Comparison of ENCODE assay signal across 1 cellular context in genomic region chr2:61017003-61017555, GRCh38.
A peak's percentile ranks its signal among the peaks of the same experiment; 100 is the strongest.
TF ChIP-seq lines count a peak whose summit lies in the region.

No MANE protein-coding gene starts in this region.

TF ChIP-seq in HepG2, 621 proteins besides CTCF, POLR2A, EP300 and RAD21 (continued from another document and continues in another):
- TF ChIP-seq HNF1A (IDR thresholded peaks at IDR 0.05; ENCODE audit: low read depth) (no peak), HNF1A (CRISPR knock-in tag; IDR thresholded peaks at IDR 0.05; ENCODE audit: borderline replicate concordance) (peak; percentile 66), ZNF766 (CRISPR knock-in tag; IDR thresholded peaks at IDR 0.05; ENCODE audit: borderline replicate concordance) (no peak), NFYB (CRISPR knock-in tag; IDR thresholded peaks at IDR 0.05) (no peak; the same call in 1 of the 2 replicates), ZC3H4 (CRISPR knock-in tag; IDR thresholded peaks at IDR 0.05; ENCODE audit: borderline replicate concordance) (no peak; the same call in 1 of the 2 replicates), HNRNPL (IDR thresholded peaks at IDR 0.05; ENCODE audit: low read depth, low read length) (no peak), ZNF503 (CRISPR knock-in tag; IDR thresholded peaks at IDR 0.05) (no peak), NFKBIZ (CRISPR knock-in tag; IDR thresholded peaks at IDR 0.05) (no peak), TBX2 (CRISPR knock-in tag; IDR thresholded peaks at IDR 0.05; ENCODE audit: borderline replicate concordance) (peak; percentile 15; the same call in 1 of the 2 replicates), MBNL3 (CRISPR knock-in tag; conservative IDR thresholded peaks at IDR 0.05) (no peak), ATF7 (IDR thresholded peaks at IDR 0.05) (no peak), ATF7 (CRISPR knock-in tag; IDR thresholded peaks at IDR 0.05) (no peak), BORCS8-MEF2B (CRISPR knock-in tag; IDR thresholded peaks at IDR 0.05) (no peak), ISL2 (CRISPR knock-in tag; IDR thresholded peaks at IDR 0.05) (no peak), CREBL2 (CRISPR knock-in tag; IDR thresholded peaks at IDR 0.05; ENCODE audit: borderline replicate concordance) (no peak), TRIM22 (IDR thresholded peaks at IDR 0.05) (no peak), PRPF4 (IDR thresholded peaks at IDR 0.05; ENCODE audit: low read depth, low read length, poor library complexity, severe bottlenecking) (no peak), HDAC1 (CRISPR knock-in tag; IDR thresholded peaks at IDR 0.05) (peak; percentile 68), ZNF781 (CRISPR knock-in tag; IDR thresholded peaks at IDR 0.05; ENCODE audit: borderline replicate concordance, not compliant biosample characterization) (no peak), ZFY (CRISPR knock-in tag; IDR thresholded peaks at IDR 0.05) (no peak; the same call in 1 of the 2 replicates), SAP130 (CRISPR knock-in tag; IDR thresholded peaks at IDR 0.05; ENCODE audit: low read depth) (peak; percentile 77), ZNF782 (CRISPR knock-in tag; IDR thresholded peaks at IDR 0.05; ENCODE audit: borderline replicate concordance) (no peak; the same call in 1 of the 2 replicates), ZNF292 (CRISPR knock-in tag; IDR thresholded peaks at IDR 0.05; ENCODE audit: borderline replicate concordance, low read depth) (no peak), ZNF33A (CRISPR knock-in tag; IDR thresholded peaks at IDR 0.05; ENCODE audit: borderline replicate concordance) (peak; percentile 99), MED13 (CRISPR knock-in tag; IDR thresholded peaks at IDR 0.05) (no peak), ZNF879 (CRISPR knock-in tag; IDR thresholded peaks at IDR 0.05) (no peak), ZNF33B (CRISPR knock-in tag; IDR thresholded peaks at IDR 0.05) (peak; percentile 82; the same call in 1 of the 2 replicates), ZNF550 (CRISPR knock-in tag; IDR thresholded peaks at IDR 0.05; ENCODE audit: borderline replicate concordance) (0 out of 2 replicates have a peak, but pooled peaks have one; percentile 63), ZNF235 (CRISPR knock-in tag; IDR thresholded peaks at IDR 0.05; ENCODE audit: borderline replicate concordance) (no peak), KAT2B (IDR thresholded peaks at IDR 0.05; ENCODE audit: borderline replicate concordance, low read depth, low read length) (no peak), MLXIP (CRISPR knock-in tag; IDR thresholded peaks at IDR 0.05; ENCODE audit: borderline replicate concordance) (no peak), ZHX2 (IDR thresholded peaks at IDR 0.05; ENCODE audit: low read depth) (no peak; the same call in 1 of the 2 replicates), ZHX2 (CRISPR knock-in tag; IDR thresholded peaks at IDR 0.05; ENCODE audit: borderline replicate concordance) (no peak), THAP8 (CRISPR knock-in tag; IDR thresholded peaks at IDR 0.05; ENCODE audit: borderline replicate concordance) (no peak), MEIS2 (CRISPR knock-in tag; IDR thresholded peaks at IDR 0.05) (0 out of 2 replicates have a peak, but pooled peaks have one; percentile 34), KMT2A (CRISPR knock-in tag; IDR thresholded peaks at IDR 0.05) (peak; percentile 96), TIGD3 (CRISPR knock-in tag; IDR thresholded peaks at IDR 0.05; ENCODE audit: borderline replicate concordance) (no peak), HOXA3 (CRISPR knock-in tag; IDR thresholded peaks at IDR 0.05) (0 out of 2 replicates have a peak, but pooled peaks have one; percentile 12), GPBP1L1 (CRISPR knock-in tag; IDR thresholded peaks at IDR 0.05) (no peak), HNRNPUL1 (IDR thresholded peaks at IDR 0.05; ENCODE audit: low read depth, low read length) (no peak), ARID2 (CRISPR knock-in tag; IDR thresholded peaks at IDR 0.05; ENCODE audit: borderline replicate concordance) (0 out of 2 replicates have a peak, but pooled peaks have one; percentile 4), ZNF10 (CRISPR knock-in tag; IDR thresholded peaks at IDR 0.05; ENCODE audit: borderline replicate concordance, low read depth) (no peak), ZSCAN25 (CRISPR knock-in tag; IDR thresholded peaks at IDR 0.05) (peak; percentile 63), SMAD9 (CRISPR knock-in tag; IDR thresholded peaks at IDR 0.05) (no peak), REXO4 (CRISPR knock-in tag; IDR thresholded peaks at IDR 0.05; ENCODE audit: borderline replicate concordance) (no peak; the same call in 1 of the 2 replicates)
